In the genomic region with DNA sequence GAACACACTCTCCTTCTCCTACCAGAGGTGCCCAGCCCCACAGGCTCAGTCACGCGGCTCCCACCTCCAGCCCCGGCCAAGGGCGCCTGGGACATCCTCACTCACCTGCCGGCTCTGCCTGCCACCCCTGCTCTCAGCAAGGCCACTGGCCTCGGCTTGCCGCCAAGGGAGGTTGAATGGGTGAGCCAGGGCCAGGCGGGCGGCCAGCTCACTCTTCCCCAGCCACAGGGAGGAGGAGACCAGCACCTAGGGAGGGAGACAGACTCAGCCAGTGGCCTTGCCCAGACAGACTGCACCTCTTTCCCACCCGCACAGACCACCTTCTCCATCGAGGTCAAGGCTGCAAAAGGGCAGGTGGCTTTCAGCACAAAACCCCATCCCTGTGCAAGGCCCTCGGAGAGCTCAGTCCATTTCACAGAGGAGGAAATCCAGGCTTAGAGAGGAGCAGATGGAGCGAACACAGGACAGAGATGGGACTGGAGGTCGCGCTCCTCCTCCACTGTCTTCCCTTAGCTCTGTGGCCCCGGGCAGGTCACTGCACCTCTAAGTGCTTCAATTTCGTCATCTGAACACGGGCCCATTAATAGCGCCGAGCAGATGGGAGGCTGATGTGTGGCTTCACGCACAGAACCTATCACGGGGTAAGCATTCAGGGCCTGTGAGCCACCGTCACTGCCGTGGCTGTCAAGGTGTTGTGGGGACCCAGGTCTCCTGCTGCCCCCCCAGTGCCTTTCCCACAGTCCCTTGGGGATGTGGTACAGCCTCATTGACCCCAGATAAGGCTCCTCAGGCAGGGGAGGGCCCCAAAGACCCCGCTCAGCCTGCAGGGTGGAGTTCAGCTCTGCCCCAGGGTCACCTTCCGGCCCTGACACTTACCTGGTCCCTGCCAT, we compare ENCODE assay signal across 1 cellular context.
TF ChIP-seq lines count a peak whose summit lies in the region.

No MANE protein-coding gene starts in this region.

TF ChIP-seq in A549, 52 proteins besides CTCF, POLR2A, EP300 and RAD21:
- TF ChIP-seq, protein P1, sequence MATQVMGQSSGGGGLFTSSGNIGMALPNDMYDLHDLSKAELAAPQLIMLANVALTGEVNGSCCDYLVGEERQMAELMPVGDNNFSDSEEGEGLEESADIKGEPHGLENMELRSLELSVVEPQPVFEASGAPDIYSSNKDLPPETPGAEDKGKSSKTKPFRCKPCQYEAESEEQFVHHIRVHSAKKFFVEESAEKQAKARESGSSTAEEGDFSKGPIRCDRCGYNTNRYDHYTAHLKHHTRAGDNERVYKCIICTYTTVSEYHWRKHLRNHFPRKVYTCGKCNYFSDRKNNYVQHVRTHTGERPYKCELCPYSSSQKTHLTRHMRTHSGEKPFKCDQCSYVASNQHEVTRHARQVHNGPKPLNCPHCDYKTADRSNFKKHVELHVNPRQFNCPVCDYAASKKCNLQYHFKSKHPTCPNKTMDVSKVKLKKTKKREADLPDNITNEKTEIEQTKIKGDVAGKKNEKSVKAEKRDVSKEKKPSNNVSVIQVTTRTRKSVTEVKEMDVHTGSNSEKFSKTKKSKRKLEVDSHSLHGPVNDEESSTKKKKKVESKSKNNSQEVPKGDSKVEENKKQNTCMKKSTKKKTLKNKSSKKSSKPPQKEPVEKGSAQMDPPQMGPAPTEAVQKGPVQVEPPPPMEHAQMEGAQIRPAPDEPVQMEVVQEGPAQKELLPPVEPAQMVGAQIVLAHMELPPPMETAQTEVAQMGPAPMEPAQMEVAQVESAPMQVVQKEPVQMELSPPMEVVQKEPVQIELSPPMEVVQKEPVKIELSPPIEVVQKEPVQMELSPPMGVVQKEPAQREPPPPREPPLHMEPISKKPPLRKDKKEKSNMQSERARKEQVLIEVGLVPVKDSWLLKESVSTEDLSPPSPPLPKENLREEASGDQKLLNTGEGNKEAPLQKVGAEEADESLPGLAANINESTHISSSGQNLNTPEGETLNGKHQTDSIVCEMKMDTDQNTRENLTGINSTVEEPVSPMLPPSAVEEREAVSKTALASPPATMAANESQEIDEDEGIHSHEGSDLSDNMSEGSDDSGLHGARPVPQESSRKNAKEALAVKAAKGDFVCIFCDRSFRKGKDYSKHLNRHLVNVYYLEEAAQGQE (IDR thresholded peaks at IDR 0.05): no peak
- TF ChIP-seq JUNB (IDR thresholded peaks at IDR 0.05): no peak
- TF ChIP-seq JUN (IDR thresholded peaks at IDR 0.05): no peak
- no peak for TF ChIP-seq CBX8 (IDR thresholded peaks at IDR 0.05)
- no peak for TF ChIP-seq MAZ (IDR thresholded peaks at IDR 0.05; ENCODE audit: borderline replicate concordance, low read depth, low read length)
- TF ChIP-seq MYC (IDR thresholded peaks at IDR 0.05; ENCODE audit: borderline replicate concordance, low read length): no peak
- TF ChIP-seq NR3C1 (IDR thresholded peaks at IDR 0.05): no peak
- no peak for TF ChIP-seq CHD4 (IDR thresholded peaks at IDR 0.05; ENCODE audit: borderline replicate concordance)
- TF ChIP-seq RCOR1 (IDR thresholded peaks at IDR 0.05; ENCODE audit: low read depth, low read length): no peak
- no peak for TF ChIP-seq TFCP2L1 (CRISPR knock-in tag; IDR thresholded peaks at IDR 0.05)
- TF ChIP-seq FOSL2 (IDR thresholded peaks at IDR 0.05): no peak
- no peak for TF ChIP-seq FOSL2 (CRISPR knock-in tag; IDR thresholded peaks at IDR 0.05)
- TF ChIP-seq RARB (CRISPR knock-in tag; IDR thresholded peaks at IDR 0.05): no peak
- no peak for TF ChIP-seq CHD2 (IDR thresholded peaks at IDR 0.05; ENCODE audit: low read length, partially characterized antibody)
- no peak for TF ChIP-seq HOXA7 (CRISPR knock-in tag; IDR thresholded peaks at IDR 0.05)
- TF ChIP-seq NFE2L2 (conservative IDR thresholded peaks at IDR 0.05; ENCODE audit: low read length): no peak
- TF ChIP-seq TP53 (CRISPR knock-in tag; IDR thresholded peaks at IDR 0.05): no peak
